15 cellular contexts compared by ENCODE assay signal in the genomic region with DNA sequence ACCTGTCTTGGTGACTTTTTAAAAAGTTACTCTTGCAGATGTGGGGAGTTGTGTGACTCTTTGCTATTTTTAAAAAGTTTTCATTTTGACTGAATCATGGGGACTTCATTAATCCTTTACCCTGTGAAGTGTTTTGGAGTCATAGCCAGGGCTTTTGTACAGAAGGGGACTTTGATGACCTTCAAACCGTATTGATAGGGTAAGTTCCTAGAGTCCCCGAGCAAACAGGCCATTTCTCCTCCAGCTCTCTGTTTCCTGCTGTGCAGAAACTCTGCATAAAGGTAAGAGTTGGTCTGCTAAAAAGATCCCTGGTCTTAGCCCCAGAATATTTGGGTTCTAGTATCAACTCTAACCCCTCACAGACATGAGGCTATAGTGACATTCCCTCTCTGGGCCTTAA.
"Had no signal": no experiment of that assay in that cellular context is flagged by ENCODE, and none has a peak within 500 bp of the region (broad histone marks: within the 10 kb centered on the region; RNA-seq: fewer than 3 reads in every experiment).

No MANE protein-coding gene starts in this region.

- H3K9me3 Mint-ChIP-seq: effector memory CD8-positive, alpha-beta T cell; neural crest cell had no signal

- H3K9me3 ChIP-seq: heart left ventricle, stomach, thoracic aorta, upper lobe of right lung had no signal

- DNase-seq: activated CD4-positive, alpha-beta T cell treated with anti-CD3 and anti-CD28 coated beads, Interleukin-2, amount 50 U/mL, for 4 hours; activated naive CD4-positive, alpha-beta T cell treated with anti-CD3 and anti-CD28 coated beads, Interleukin-2, amount 10 ng/mL, durations not matched to agents 7 days and 5 days; activated T-cell treated with anti-CD3 and anti-CD28 coated beads, Interleukin-2, amount 50 U/mL, for 1 hour; dermis blood vessel endothelial cell; effector memory CD8-positive, alpha-beta T cell; heart left ventricle; left colon; stimulated activated CD4-positive, alpha-beta T cell treated with anti-CD3 and anti-CD28 coated beads, Interleukin-1b, Interleukin-23, amount 100 ng/mL, for 48 hours; stomach; upper lobe of right lung had no signal

- H3K27ac ChIP-seq: heart left ventricle, thoracic aorta, upper lobe of right lung had no signal

- H3K4me3 ChIP-seq: heart left ventricle, lung, stomach, thoracic aorta, upper lobe of right lung had no signal

- H3K27me3 ChIP-seq: heart left ventricle, stomach, upper lobe of right lung had no signal

- H3K27ac Mint-ChIP-seq: activated naive CD4-positive, alpha-beta T cell treated with anti-CD3 and anti-CD28 coated beads, Interleukin-2, amount 10 ng/mL, durations not matched to agents 7 days and 5 days; effector memory CD8-positive, alpha-beta T cell had no signal

- ATAC-seq: activated CD4-positive, CD25-positive, alpha-beta regulatory T cell treated with anti-CD3 and anti-CD28 coated beads, Interleukin-2, amount 50 U/mL, for 24 hours; effector memory CD8-positive, alpha-beta T cell; heart left ventricle; left colon; sciatic nerve; upper lobe of right lung had no signal

- H3K4me3 Mint-ChIP-seq: activated naive CD4-positive, alpha-beta T cell treated with anti-CD3 and anti-CD28 coated beads, Interleukin-2, amount 10 ng/mL, durations not matched to agents 7 days and 5 days; neural crest cell had no signal

- H3K36me3 ChIP-seq: heart left ventricle, stomach, thoracic aorta, upper lobe of right lung had no signal

- H3K27me3 Mint-ChIP-seq: effector memory CD8-positive, alpha-beta T cell had no signal
